Comparison of ENCODE assay signal across 2 cellular contexts in genomic region chr6:43410776-43411175, GRCh38. TPM values are rescaled to one million over a fixed set of nuclear protein-coding genes. Genes with fewer than 3 reads are reported as not detected.
"Had no signal": no experiment of that assay in that cellular context is flagged by ENCODE, and none has a peak within 500 bp of the region (broad histone marks: within the 10 kb centered on the region; RNA-seq: fewer than 3 reads in every experiment).

No MANE protein-coding gene starts in this region.

RNA-seq across cellular contexts. Expression of gene DLK2, which starts 44.6 kb away (rescaled TPM):
- total RNA-seq: endodermal cell, endothelial cell of umbilical vein had no signal
